ENCODE assay signal across 9 cellular contexts in genomic region chr7:1611708-1612241, GRCh38. TPM values are rescaled to one million over a fixed set of nuclear protein-coding genes. Genes with fewer than 3 reads are reported as not detected.
DNase-seq lines count a peak whose midpoint lies in the region; ATAC-seq and TF ChIP-seq lines count a peak whose summit lies in the region.
"Had no signal": no experiment of that assay in that cellular context is flagged by ENCODE, and none has a peak within 500 bp of the region (broad histone marks: within the 10 kb centered on the region; RNA-seq: fewer than 3 reads in every experiment).

No MANE protein-coding gene starts in this region.

- peaks cover 10% of the 10 kb centered on the region for H3K9me3 Mint-ChIP-seq in glutamatergic neuron (ENCODE audit: unreplicated experiment)
- H3K9me3 Mint-ChIP-seq: naive thymus-derived CD8-positive, alpha-beta T cell had no signal

- peaks cover 5% of the 10 kb centered on the region for H3K36me3 Mint-ChIP-seq in glutamatergic neuron (ENCODE audit: unreplicated experiment)
- H3K36me3 Mint-ChIP-seq: naive thymus-derived CD8-positive, alpha-beta T cell had no signal

- BruUV-seq in A673 (replicated peaks; lab: Mats Ljungman, UMichigan) = no TSS peak

- DNase-seq in HCEC 1CT = peak; percentile 75
- DNase-seq in WERI-Rb-1 = peak; percentile 99
- peak; percentile 78 for DNase-seq in glutamatergic neuron
- peak; percentile 56 for DNase-seq in smooth muscle cell of the brain vasculature (ENCODE audit: low read depth, low spot score)
- no peak for DNase-seq in activated CD4-positive, CD25-positive, alpha-beta regulatory T cell (lab: John Stamatoyannopoulos, UW)
- no peak for DNase-seq in A673 (ENCODE audit: low spot score)
- DNase-seq in NOMO-1 (lab: John Stamatoyannopoulos, UW; ENCODE audit: unreplicated experiment in 2 of 2) = no peak

- CTCF ChIA-PET in A673 (lab: Charles Lee) = interaction anchor here (0.6 kb wide), 1 partner anchor 353 kb away, joined by 3 read pairs; no protein-coding TSS in a partner anchor

- H3K27ac Mint-ChIP-seq in glutamatergic neuron (ENCODE audit: unreplicated experiment) = peak overlapping the region; percentile 94

- H3K36me3 ChIP-seq in WERI-Rb-1 (no peaks in the 10 kb centered on the region), A673 (ENCODE audit: insufficient read depth, low read length, poor library complexity, severe bottlenecking) (no peaks in the 10 kb centered on the region)

- no peaks in the 10 kb centered on the region for H3K4me1 ChIP-seq in A673 (ENCODE audit: insufficient read depth, low read length, poor library complexity, severe bottlenecking)

- intact Hi-C loops in A673 (cut with micrococcal nuclease; ENCODE audit: unreplicated experiment) = no loop called here

- H3K4me1 Mint-ChIP-seq in glutamatergic neuron (ENCODE audit: low read depth, unreplicated experiment) = peaks cover 23% of the 10 kb centered on the region

- H3K9me3 ChIP-seq in WERI-Rb-1 (ENCODE audit: severe bottlenecking) (no peaks in the 10 kb centered on the region), A673 (ENCODE audit: low read depth, low read length, poor library complexity, severe bottlenecking) (no peaks in the 10 kb centered on the region)

- H3K4me3 ChIP-seq in WERI-Rb-1 (ENCODE audit: low read depth, low read length) (no peak overlapping the region), A673 (ENCODE audit: low read depth, low read length, poor library complexity, severe bottlenecking) (no peak overlapping the region)

- H3K4me3 Mint-ChIP-seq in glutamatergic neuron (ENCODE audit: unreplicated experiment) = peak overlapping the region; percentile 25
- H3K4me3 Mint-ChIP-seq: naive thymus-derived CD8-positive, alpha-beta T cell had no signal

- peak overlapping the region; percentile 85 for H3K27ac ChIP-seq in WERI-Rb-1
- H3K27ac ChIP-seq in A673 (ENCODE audit: low read depth, low read length, poor library complexity, severe bottlenecking) = no peak overlapping the region

- no peak for ATAC-seq in HG02884 (IDR thresholded peaks at IDR 0.05; ENCODE audit: unreplicated experiment)
- ATAC-seq: naive thymus-derived CD8-positive, alpha-beta T cell had no signal

- POLR2A ChIA-PET in A673 (lab: Charles Lee; ENCODE audit: low non-redundant PET) = no interaction called here

- H3K27me3 Mint-ChIP-seq in glutamatergic neuron (ENCODE audit: unreplicated experiment) = peaks cover 12% of the 10 kb centered on the region

- TF ChIP-seq CTCF in WERI-Rb-1 (IDR thresholded peaks at IDR 0.05; ENCODE audit: low read depth, low read length) = no peak
- TF ChIP-seq CTCF in glutamatergic neuron (IDR thresholded peaks at IDR 0.05; ENCODE audit: partially characterized antibody, unreplicated experiment) = no peak
- TF ChIP-seq CTCF in A673 (conservative IDR thresholded peaks at IDR 0.05; ENCODE audit: low read depth, low read length) = no peak

- H3K27me3 ChIP-seq in WERI-Rb-1 (ENCODE audit: insufficient read depth, low read depth, severe bottlenecking) (no peaks in the 10 kb centered on the region), A673 (replicated peaks; ENCODE audit: insufficient read depth, low read depth, low read length, poor library complexity) (peaks cover 9% of the 10 kb centered on the region)

RNA-seq across cellular contexts. Expression of gene PSMG3, which starts 41.9 kb away (rescaled TPM):
- total RNA-seq in glutamatergic neuron (ENCODE audit: unreplicated experiment) (56.6 TPM), A673 (2021) (54.9 and 57.9 TPM in 2 replicates)

RNA-seq across cellular contexts. Expression of gene TMEM184A, which starts 55.8 kb away (rescaled TPM):
- total RNA-seq in glutamatergic neuron (ENCODE audit: unreplicated experiment) (20.7 TPM), A673 (2021) (not detected in 2 replicates)
- total RNA-seq: naive thymus-derived CD8-positive, alpha-beta T cell had no signal

RNA-seq across cellular contexts. Expression of gene ELFN1, which starts 58.3 kb away (rescaled TPM):
- total RNA-seq in glutamatergic neuron (ENCODE audit: unreplicated experiment) (40.0 TPM), A673 (2021) (0.09 TPM in 1 of 2 replicates, not detected in the other)
- total RNA-seq: naive thymus-derived CD8-positive, alpha-beta T cell had no signal

Comparison
In these comparisons a context has a peak if more than half of its experiments do, and no peak if none do; other contexts are left out.
1. DNase-seq: peak in HCEC 1CT (single experiment), WERI-Rb-1 (single experiment), glutamatergic neuron (single experiment) and smooth muscle cell of the brain vasculature (single experiment); none in activated CD4-positive, CD25-positive, alpha-beta regulatory T cell (0 of 4), A673 (single experiment) and NOMO-1 (0 of 2).
2. RNA of gene TMEM184A, which starts 55.8 kb away (total RNA-seq): 20.7 TPM in glutamatergic neuron (single experiment); not detected in A673; every median in the first group is over 10 times any median in the second.
3. RNA of gene ELFN1, which starts 58.3 kb away (total RNA-seq): 40.0 TPM in glutamatergic neuron (single experiment); 0.09 TPM in A673; every median in the first group is over 10 times any median in the second.